ENCODE assay signal across 7 cellular contexts in the genomic region with DNA sequence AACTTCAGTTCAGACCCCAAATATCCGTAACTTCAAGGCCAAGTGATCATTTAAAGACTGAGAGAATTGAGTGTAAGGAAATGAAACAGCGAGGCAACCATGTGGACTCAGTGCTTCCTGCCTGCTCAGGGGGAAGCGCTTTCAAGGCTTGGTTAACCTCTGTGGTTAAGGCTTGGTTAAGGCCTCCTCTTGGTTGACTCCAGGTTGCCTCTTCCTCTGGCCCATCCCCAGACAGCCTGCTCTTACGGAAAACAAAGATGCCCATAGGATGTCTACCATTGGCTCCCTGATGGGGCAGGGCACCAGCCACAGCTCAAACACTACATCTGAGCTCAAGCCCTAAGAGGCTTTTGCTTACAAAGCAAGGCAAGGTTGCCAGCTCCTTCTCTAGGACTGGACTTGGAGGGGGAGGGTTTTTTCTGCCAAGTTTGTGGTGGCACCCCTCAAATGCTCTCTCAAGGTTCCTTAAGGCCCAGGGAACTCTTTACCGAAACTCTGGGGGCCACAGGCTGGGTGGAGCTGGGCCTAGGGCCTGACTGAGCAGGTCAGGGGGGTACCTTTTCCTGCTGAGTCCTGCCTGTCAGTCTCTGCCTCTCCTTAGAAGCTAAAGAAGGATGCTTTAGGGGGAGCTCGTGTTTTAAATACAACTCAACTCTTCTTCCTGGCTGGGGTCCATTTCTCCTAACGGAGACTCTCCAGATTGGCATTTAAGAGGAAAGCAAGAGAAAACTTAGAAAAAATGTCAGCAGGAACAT. TPM values are rescaled to one million over a fixed set of nuclear protein-coding genes. Genes with fewer than 3 reads are reported as not detected.
DNase-seq lines count a peak whose midpoint lies in the region; ATAC-seq and TF ChIP-seq lines count a peak whose summit lies in the region.

No MANE protein-coding gene starts in this region.

- WGBS in stomach, 5 donors = 74 to 85% (median 80%) methylated on average over 6 to 7 of the region's 7 CpGs

- TF ChIP-seq CTCF in fibroblast of villous mesenchyme (IDR thresholded peaks at IDR 0.05; ENCODE audit: insufficient read depth, low read depth, low read length) (no peak), stomach (IDR thresholded peaks at IDR 0.05) (no peak)

- TF ChIP-seq POLR2A in stomach (IDR thresholded peaks at IDR 0.05) = no peak

- peaks cover 30% of the 10 kb centered on the region for H3K4me1 Mint-ChIP-seq in T-helper 17 cell

- no peak overlapping the region for H3K4me3 ChIP-seq in fibroblast of villous mesenchyme (ENCODE audit: low read depth, low read length)
- H3K4me3 ChIP-seq in stomach = no peak overlapping the region

- H3K36me3 Mint-ChIP-seq in T-helper 17 cell (ENCODE audit: low read depth) = peaks cover 2% of the 10 kb centered on the region

- no peaks in the 10 kb centered on the region for H3K9me3 ChIP-seq in T-helper 17 cell (ENCODE audit: control insufficient read depth, low read length, poor library complexity, severe bottlenecking)
- H3K9me3 ChIP-seq in stomach = no peaks in the 10 kb centered on the region

- peaks cover 0 to 4% (median under 1%) of the 10 kb centered on the region in 4 donors for H3K4me1 ChIP-seq in stomach

- no peak for TF ChIP-seq EP300 in stomach (IDR thresholded peaks at IDR 0.05)

- H3K4me3 Mint-ChIP-seq in T-helper 17 cell = peak overlapping the region; percentile 53

- H3K36me3 ChIP-seq in stomach = no peaks in the 10 kb centered on the region

- peaks cover 0 to 19% (median 0%) of the 10 kb centered on the region in 3 donors for H3K27me3 ChIP-seq in stomach

- ATAC-seq in HG03025 (IDR thresholded peaks at IDR 0.05; ENCODE audit: low FRiP score, unreplicated experiment) (peak; percentile 88), T-helper 17 cell (peak; percentile 96)

- peak overlapping the region; percentile 39 for H3K27ac Mint-ChIP-seq in T-helper 17 cell

- peaks cover 27% of the 10 kb centered on the region for H3K27me3 Mint-ChIP-seq in T-helper 17 cell

- no peak overlapping the region for H3K27ac ChIP-seq in stomach

- DNase-seq in GM19238 (ENCODE audit: insufficient read length, low spot score) = peak; percentile 78
- DNase-seq in T-helper 17 cell = peak in 1 of 3 donors; percentile 27
- peak; percentile 17 for DNase-seq in fibroblast of villous mesenchyme (ENCODE audit: low read depth)
- no peak for DNase-seq in stomach
- DNase-seq in NCI-H146 (lab: John Stamatoyannopoulos, UW) = no peak
- DNase-seq in cardiac septum (ENCODE audit: low spot score) = no peak

- intact Hi-C loops in stomach (cut with DNase I; ENCODE audit: low total_unique reads) = no loop called here
- intact Hi-C loops in cardiac septum (cut with DNase I) = no loop called here

RNA-seq across cellular contexts. Expression of gene COL2A1, which starts 13.7 kb away (rescaled TPM):
- not detected for total RNA-seq in T-helper 17 cell
- under 0.01 TPM in 1 of 2 replicates, not detected in the other for total RNA-seq in fibroblast of villous mesenchyme
- 10 to 100 TPM in 1 of 5 donors, 1 to 10 TPM in 2, not detected in 2; 2.2 to 14.5 (median 7.6) TPM for total RNA-seq in stomach
- 10 to 100 TPM in 1 of 3 donors, 1 to 10 TPM in 2; 4.0 to 13.7 (median 6.0) TPM for polyA plus RNA-seq in stomach
- total RNA-seq in cardiac septum = 0.13 TPM

RNA-seq across cellular contexts. Expression of gene TMEM106C, which starts 27.1 kb away (rescaled TPM):
- total RNA-seq in T-helper 17 cell (10 to 100 TPM; 17.5 to 20.5 TPM), fibroblast of villous mesenchyme (60.2 and 100 TPM in 2 replicates), stomach (100 to 1,000 TPM in 1 of 5 donors, 10 to 100 TPM in 4; 29.8 to 254 (median 79.0) TPM), cardiac septum (37.5 TPM)
- 10 to 100 TPM; 40.7 to 61.6 (median 51.5) TPM for polyA plus RNA-seq in stomach

Comparison
In these comparisons a context has a peak if more than half of its experiments do, and no peak if none do; other contexts are left out.
1. DNase-seq: peak in GM19238 (single experiment) and fibroblast of villous mesenchyme (single experiment); none in stomach (single experiment), NCI-H146 (single experiment) and cardiac septum (single experiment).